In the genomic region with DNA sequence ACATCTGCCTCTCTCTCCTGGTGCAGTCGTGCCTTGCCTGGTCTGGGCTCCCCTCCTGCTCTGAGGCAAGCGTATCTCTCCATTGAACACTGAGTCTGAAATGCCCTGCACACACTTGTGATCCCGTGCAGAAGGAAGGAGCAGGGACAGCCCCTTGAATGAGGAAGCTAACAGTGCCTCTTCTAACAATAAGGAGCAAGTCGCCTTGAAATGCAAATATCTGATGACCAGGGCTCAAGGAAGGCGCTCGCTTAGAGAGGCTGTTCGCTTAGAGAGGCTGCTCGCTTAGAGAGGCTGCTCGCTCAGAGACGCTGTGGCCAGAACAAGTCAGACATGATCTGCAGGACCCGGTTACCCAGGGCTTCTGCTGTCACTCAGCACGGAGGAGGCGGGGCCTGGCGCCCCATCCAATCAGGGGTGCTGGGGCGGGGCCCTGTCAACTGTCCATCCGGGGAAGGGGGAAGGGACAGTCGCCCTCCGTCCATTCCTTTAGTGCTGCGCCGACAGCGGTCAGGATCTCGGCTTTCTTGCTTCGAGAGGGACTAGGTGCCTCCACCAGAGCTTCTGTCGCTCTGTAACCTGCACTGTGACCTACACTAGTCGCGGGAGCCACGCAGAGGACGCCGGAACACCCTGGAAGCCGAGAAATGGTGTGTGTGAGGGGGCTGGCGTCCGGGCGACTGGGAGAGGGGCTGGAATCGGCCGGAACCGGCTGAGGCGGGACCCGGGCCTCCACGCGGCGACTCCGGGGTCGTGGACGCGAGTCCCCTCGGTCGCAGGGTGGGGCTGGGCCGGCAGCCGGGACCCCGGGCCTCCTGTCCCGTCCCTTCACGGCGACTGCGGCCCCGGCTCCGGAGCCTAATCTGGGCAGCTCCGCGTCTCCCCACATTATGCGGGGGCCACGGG, we compare ENCODE assay signal across 8 cellular contexts. TPM values are rescaled to one million over a fixed set of nuclear protein-coding genes. Genes with fewer than 3 reads are reported as not detected.
DNase-seq lines count a peak whose midpoint lies in the region; ATAC-seq and TF ChIP-seq lines count a peak whose summit lies in the region.

Gene ZNF440 (plus strand): TSS at position 473 of the 906 bp plus-strand sequence. CDS start 175 bp downstream, at position 648.

- H3K4me1 Mint-ChIP-seq in activated CD4-positive, alpha-beta memory T cell treated with anti-CD3 and anti-CD28 coated beads for 36 hours (ENCODE audit: low read depth): peaks cover 15% of the 10 kb centered on the region

- peak within 1 kb of the TSS; percentile 85 for H3K4me3 Mint-ChIP-seq in activated CD4-positive, alpha-beta memory T cell treated with anti-CD3 and anti-CD28 coated beads for 36 hours

- 1% methylated on average over 60 of the region's 60 CpGs for WGBS in ectodermal cell, 2 experiments
- WGBS in lung, 2 donors: 0% methylated on average over 60 of the region's 60 CpGs

- peak within 1 kb of the TSS; percentile 83 for H3K27ac ChIP-seq in ectodermal cell (ENCODE audit: insufficient read depth, low read depth, low read length, poor library complexity, severe bottlenecking)
- H3K27ac ChIP-seq in lung (ENCODE audit: low read depth in 1 of 2, low read length in 1 of 2): peak within 1 kb of the TSS; percentile 89 to 94

- H3K36me3 Mint-ChIP-seq in activated CD4-positive, alpha-beta memory T cell treated with anti-CD3 and anti-CD28 coated beads for 36 hours: peaks cover 18% of the 10 kb centered on the region

- POLR2A ChIA-PET in BJ (lab: Charles Lee): no interaction called here
- POLR2A ChIA-PET in activated CD4-positive, alpha-beta memory T cell treated with anti-CD3 and anti-CD28 coated beads for 36 hours (lab: Charles Lee): interaction anchor here (1.4 kb wide), 1 partner anchor 16 kb away, joined by 3 read pairs; the partner anchor contains the start of gene ZNF491

- H3K4me3 ChIP-seq in BJ (ENCODE audit: low read depth, low read length) (peak within 1 kb of the TSS; percentile 59), ectodermal cell (ENCODE audit: insufficient read depth, low read depth, low read length) (peak within 1 kb of the TSS; percentile 88), lung (peak within 1 kb of the TSS; percentile 79)

- CTCF ChIA-PET in BJ (lab: Yijun Ruan, JAX): interaction anchor here (0.9 to 7.8 kb wide), 4 partner anchors 16 to 154 kb away, joined by 3 to 53 read pairs (median 3); partner anchors contain the start of gene ZNF491
- CTCF ChIA-PET in activated CD4-positive, alpha-beta memory T cell treated with anti-CD3 and anti-CD28 coated beads for 36 hours (lab: Charles Lee): interaction anchor here (0.7 to 4.8 kb wide), 3 partner anchors 14 to 110 kb away, joined by 3 to 85 read pairs (median 3); partner anchors contain the start of gene ZNF491

- H3K9me3 ChIP-seq in ectodermal cell (ENCODE audit: control insufficient read depth, low read length) (no peaks in the 10 kb centered on the region), lung (ENCODE audit: control insufficient read depth in 2 of 2, insufficient read depth in 1 of 2, low read length in 1 of 2) (no peaks in the 10 kb centered on the region)

- DNase-seq in BJ (ENCODE audit: low read depth) (peak; percentile 71), GM19238 (ENCODE audit: insufficient read length, low spot score) (peak; percentile 94), NCI-H748 (lab: John Stamatoyannopoulos, UW; ENCODE audit: unreplicated experiment) (peak; percentile 89), lung (ENCODE audit: low spot score) (peak; percentile 97)
- peak; percentile 94 for DNase-seq in activated CD4-positive, alpha-beta memory T cell treated with anti-CD3 and anti-CD28 coated beads for 36 hours
- peak; percentile 76 to 89 (median 81) for DNase-seq in stimulated activated CD4-positive, alpha-beta T cell treated with anti-CD3 and anti-CD28 coated beads, TNF-alpha, amount 100 ng/mL, for 24 hours (ENCODE audit: low read depth in 3 of 3)

- peak within 1 kb of the TSS; percentile 45 for H3K27ac Mint-ChIP-seq in activated CD4-positive, alpha-beta memory T cell treated with anti-CD3 and anti-CD28 coated beads for 36 hours

- peak; percentile 98 for ATAC-seq in HG03439 (IDR thresholded peaks at IDR 0.05; ENCODE audit: unreplicated experiment)
- peak; percentile 100 for ATAC-seq in lung (ENCODE audit: insufficient read depth, low FRiP score)

- H3K4me1 ChIP-seq in ectodermal cell (ENCODE audit: control insufficient read depth, insufficient read depth, low read length): no peaks in the 10 kb centered on the region
- peaks cover 2 to 3% of the 10 kb centered on the region in 2 donors for H3K4me1 ChIP-seq in lung (ENCODE audit: control insufficient read depth in 2 of 2, insufficient read depth in 2 of 2, low read length in 2 of 2)

- peaks cover 16% of the 10 kb centered on the region for H3K9me3 Mint-ChIP-seq in activated CD4-positive, alpha-beta memory T cell treated with anti-CD3 and anti-CD28 coated beads for 36 hours

- H3K36me3 ChIP-seq in BJ (ENCODE audit: control insufficient read depth, insufficient read depth, low read length) (no peaks in the 10 kb centered on the region), ectodermal cell (ENCODE audit: control insufficient read depth, insufficient read depth, low read length) (no peaks in the 10 kb centered on the region), lung (ENCODE audit: control insufficient read depth in 2 of 2, insufficient read depth in 2 of 2, low read length in 2 of 2) (no peaks in the 10 kb centered on the region)

- TF ChIP-seq CTCF in BJ (IDR thresholded peaks at IDR 0.05; ENCODE audit: insufficient read depth, low read depth, low read length): no peak
- TF ChIP-seq CTCF in lung (IDR thresholded peaks at IDR 0.05; ENCODE audit: control extremely low read depth, extremely low read depth): no peak

- no peaks in the 10 kb centered on the region for H3K27me3 ChIP-seq in BJ (ENCODE audit: control insufficient read depth, insufficient read depth, low read length)
- H3K27me3 ChIP-seq in ectodermal cell (ENCODE audit: control insufficient read depth, insufficient read depth, low read length, poor library complexity, severe bottlenecking): peaks cover 8% of the 10 kb centered on the region
- H3K27me3 ChIP-seq in lung (ENCODE audit: control insufficient read depth, insufficient read depth): no peaks in the 10 kb centered on the region

- intact Hi-C loops in activated CD4-positive, alpha-beta memory T cell treated with anti-CD3 and anti-CD28 coated beads for 36 hours (cut with micrococcal nuclease): loop anchor here (1.0 to 2.0 kb wide), 2 partner anchors 16 to 35 kb away; partner anchors contain the start of genes ZNF439 and ZNF491

- H3K27me3 Mint-ChIP-seq in activated CD4-positive, alpha-beta memory T cell treated with anti-CD3 and anti-CD28 coated beads for 36 hours: no peaks in the 10 kb centered on the region

RNA-seq across cellular contexts. Expression of gene ZNF440, which starts in this region (rescaled TPM):
- polyA plus RNA-seq in BJ (2011; rRNA removed) (2.0 and 3.8 TPM in 2 replicates), lung (1 to 10 TPM; 5.2 to 9.3 TPM)
- 3.5 and 4.4 TPM in 2 replicates for polyA minus RNA-seq in BJ (2011; rRNA and poly(A)+ RNA removed)
- 1 to 10 TPM; 5.7 to 6.4 TPM for total RNA-seq in activated CD4-positive, alpha-beta memory T cell treated with anti-CD3 and anti-CD28 coated beads for 36 hours
- polyA plus RNA-seq in ectodermal cell (2013, experiment 1 of 4): 12.9 TPM
- polyA plus RNA-seq in ectodermal cell (2013, experiment 2 of 4): 14.3 TPM
- polyA plus RNA-seq in ectodermal cell (2013, experiment 3 of 4): 11.2 TPM
- polyA plus RNA-seq in ectodermal cell (2013, experiment 4 of 4): 11.6 TPM
- total RNA-seq in lung: 10 to 100 TPM; 25.7 to 42.0 TPM

Comparison
In these comparisons a context has a peak if more than half of its experiments do, and no peak if none do; other contexts are left out.
1. Peak in every context shown above with its lines: DNase-seq, ATAC-seq, H3K4me3 ChIP-seq and H3K27ac ChIP-seq.